24 cellular contexts compared by ENCODE assay signal in genomic region chr2:152255918-152256317, GRCh38.
"Had no signal": no experiment of that assay in that cellular context is flagged by ENCODE, and none has a peak within 500 bp of the region (broad histone marks: within the 10 kb centered on the region; RNA-seq: fewer than 3 reads in every experiment).

No MANE protein-coding gene starts in this region.

- H3K4me2 ChIP-seq: SK-N-SH had no signal

- H3K4me1 Mint-ChIP-seq: IgD-negative memory B cell, T-cell had no signal

- H3K9me3 ChIP-seq: SK-N-SH had no signal

- H3K36me3 Mint-ChIP-seq: T-cell had no signal

- H3K9ac ChIP-seq: SK-N-SH had no signal

- H3K27ac Mint-ChIP-seq: IgD-negative memory B cell, T-cell had no signal

- H3K4me3 Mint-ChIP-seq: IgD-negative memory B cell, T-cell had no signal

- ATAC-seq: Panc1, PC-3, T-cell had no signal

- H3K9me2 ChIP-seq: SK-N-SH had no signal

- DNase-seq: KBM-7, MV-4-11, NCI-H1048, NCI-H1105, NCI-H1417, NCI-H1436 treated with DMSO at 0.1 percent for 48 hours, NCI-H1694, NCI-H187 treated with DMSO at 0.1 percent for 48 hours, NCI-H2029 treated with DMSO at 0.1 percent for 48 hours, NCI-H2107, NCI-H2171 treated with DMSO at 0.1 percent for 48 hours, NCI-H345, NCI-H446 treated with DMSO at 0.1 percent for 48 hours, NCI-H524, NCI-H526 treated with DMSO at 0.1 percent for 48 hours, NCI-H774, PC-3, SHP77, SK-N-SH, SW 1271, T-cell had no signal

- H3K27ac ChIP-seq: RWPE1 had no signal
